23 cellular contexts compared by ENCODE assay signal in the genomic region with DNA sequence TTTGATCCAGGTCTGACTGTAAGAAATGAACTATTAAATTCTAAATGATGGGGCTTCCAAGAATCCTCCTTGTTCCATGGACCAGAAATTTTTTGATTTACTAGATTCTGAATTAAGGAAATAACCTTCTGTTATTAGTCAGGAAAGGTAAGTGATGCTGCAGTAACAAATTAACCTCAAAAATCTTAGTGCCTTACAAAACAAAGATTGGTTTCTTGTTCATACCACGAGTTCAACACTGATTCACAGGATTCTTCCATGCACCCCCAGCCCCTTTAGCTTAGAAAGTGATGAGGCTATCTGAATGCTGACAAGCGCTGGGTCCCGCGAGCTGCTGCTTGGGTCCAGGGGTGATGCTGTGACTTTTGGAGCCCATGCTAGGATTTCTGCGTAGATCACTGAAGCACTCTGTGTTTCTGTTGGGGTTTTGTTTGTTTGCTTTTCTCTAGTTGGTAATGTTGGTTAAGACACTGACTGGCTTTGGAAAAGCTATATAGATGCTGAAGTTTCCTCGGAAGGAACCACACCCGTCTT. TPM values are rescaled to one million over a fixed set of nuclear protein-coding genes. Genes with fewer than 3 reads are reported as not detected.
DNase-seq lines count a peak whose midpoint lies in the region; ATAC-seq, FAIRE-seq and TF ChIP-seq lines count a peak whose summit lies in the region.
"Had no signal": no experiment of that assay in that cellular context is flagged by ENCODE, and none has a peak within 500 bp of the region (broad histone marks: within the 10 kb centered on the region; RNA-seq: fewer than 3 reads in every experiment).

No MANE protein-coding gene starts in this region.

- TF ChIP-seq RAD21 in K562 (CRISPR knock-in tag; conservative IDR thresholded peaks at IDR 0.05 in 1 of 2, IDR thresholded peaks at IDR 0.05 in 1 of 2) = no peak

- BruUV-seq in K562 (replicated peaks; lab: Mats Ljungman, UMichigan) = no TSS peak

- H3K36me3 Mint-ChIP-seq in activated CD4-positive, alpha-beta memory T cell treated with anti-CD3 and anti-CD28 coated beads for 36 hours = no peaks in the 10 kb centered on the region
- no peaks in the 10 kb centered on the region for H3K36me3 Mint-ChIP-seq in activated CD4-positive, alpha-beta memory T cell treated with anti-CD3 and anti-CD28 coated beads, Interleukin-2, amount 10 ng/mL, durations not matched to agents 7 days and 5 days (ENCODE audit: low read depth)
- peaks cover 2% of the 10 kb centered on the region for H3K36me3 Mint-ChIP-seq in osteocyte (ENCODE audit: unreplicated experiment)

- H3K4me1 Mint-ChIP-seq in activated CD4-positive, alpha-beta memory T cell treated with anti-CD3 and anti-CD28 coated beads for 36 hours (ENCODE audit: low read depth) = peaks cover 24% of the 10 kb centered on the region
- peaks cover 16% of the 10 kb centered on the region for H3K4me1 Mint-ChIP-seq in activated CD4-positive, alpha-beta memory T cell treated with anti-CD3 and anti-CD28 coated beads, Interleukin-2, amount 10 ng/mL, durations not matched to agents 7 days and 5 days
- H3K4me1 Mint-ChIP-seq in osteocyte (ENCODE audit: unreplicated experiment) = peaks cover 43% of the 10 kb centered on the region

- H3K27me3 Mint-ChIP-seq in activated CD4-positive, alpha-beta memory T cell treated with anti-CD3 and anti-CD28 coated beads for 36 hours = peaks cover 8% of the 10 kb centered on the region
- H3K27me3 Mint-ChIP-seq in activated CD4-positive, alpha-beta memory T cell treated with anti-CD3 and anti-CD28 coated beads, Interleukin-2, amount 10 ng/mL, durations not matched to agents 7 days and 5 days = peaks cover 22% of the 10 kb centered on the region
- peaks cover 26% of the 10 kb centered on the region for H3K27me3 Mint-ChIP-seq in osteocyte (ENCODE audit: unreplicated experiment)
- H3K27me3 Mint-ChIP-seq: CD4-positive, alpha-beta T cell had no signal

- ATAC-seq in K562 = no peak
- ATAC-seq in GM18868 (IDR thresholded peaks at IDR 0.05; ENCODE audit: unreplicated experiment) = no peak
- ATAC-seq: GM12878 had no signal

- H3K9me1 ChIP-seq in K562 (ENCODE audit: control insufficient read depth, insufficient read depth, low read length) = no peaks in the 10 kb centered on the region

- no peak for FAIRE-seq in K562 (lab: Jason Lieb, UNC)
- FAIRE-seq: GM12878 had no signal

- H3K27me3 ChIP-seq in K562 (ENCODE audit: control insufficient read depth in 2 of 2, insufficient read depth in 2 of 2, low read length in 2 of 2) (0 out of 5 replicates have a peak, but pooled peaks cover 0 to 4% of the 10 kb centered on the region in 2 experiments), subcutaneous abdominal adipose tissue (ENCODE audit: control insufficient read depth in 5 of 5, insufficient read depth in 4 of 5, low read length in 5 of 5) (no peaks in the 10 kb centered on the region)

- no peak overlapping the region for H3K4me3 Mint-ChIP-seq in activated CD4-positive, alpha-beta memory T cell treated with anti-CD3 and anti-CD28 coated beads for 36 hours
- H3K4me3 Mint-ChIP-seq in activated CD4-positive, alpha-beta memory T cell treated with anti-CD3 and anti-CD28 coated beads, Interleukin-2, amount 10 ng/mL, durations not matched to agents 7 days and 5 days = no peak overlapping the region
- no peak overlapping the region for H3K4me3 Mint-ChIP-seq in osteocyte (ENCODE audit: unreplicated experiment)
- H3K4me3 Mint-ChIP-seq: CD4-positive, alpha-beta T cell; H9 had no signal

- H3K27ac ChIP-seq in K562 (ENCODE audit: extremely low read depth, low read depth, low read length) (no peak overlapping the region), subcutaneous abdominal adipose tissue (ENCODE audit: low read depth, low read length) (peak overlapping the region; percentile 93)
- H3K27ac ChIP-seq: 22Rv1, BLaER1, GM23248, HL-60 had no signal

- TF ChIP-seq CTCF in K562 (IDR thresholded peaks at IDR 0.05 in 2 of 3, conservative IDR thresholded peaks at IDR 0.05 in 1 of 3; ENCODE audit: insufficient read depth in 2 of 3, low read depth in 1 of 3, low read length in 3 of 3) = no peak
- TF ChIP-seq CTCF in osteocyte (IDR thresholded peaks at IDR 0.05) = no peak

- H3K27ac Mint-ChIP-seq in activated CD4-positive, alpha-beta memory T cell treated with anti-CD3 and anti-CD28 coated beads for 36 hours = no peak overlapping the region
- no peak overlapping the region for H3K27ac Mint-ChIP-seq in activated CD4-positive, alpha-beta memory T cell treated with anti-CD3 and anti-CD28 coated beads, Interleukin-2, amount 10 ng/mL, durations not matched to agents 7 days and 5 days
- no peak overlapping the region for H3K27ac Mint-ChIP-seq in osteocyte (ENCODE audit: unreplicated experiment)
- H3K27ac Mint-ChIP-seq: CD4-positive, alpha-beta T cell; H9 had no signal

- in situ Hi-C loops in K562 (cut with MboI) = loop anchor here (5.0 kb wide), 1 partner anchor 149 kb away; no protein-coding TSS in a partner anchor

- H3K9me3 ChIP-seq in K562 (replicated peaks; ENCODE audit: control insufficient read depth, insufficient read depth, low read depth, low read length) (no peaks in the 10 kb centered on the region; the same call in 1 of the 2 replicates), subcutaneous abdominal adipose tissue (ENCODE audit: control insufficient read depth in 5 of 5, low read length in 5 of 5) (peaks cover 0 to 2% (median 0%) of the 10 kb centered on the region in 5 donors)

- H3K79me2 ChIP-seq in K562 (ENCODE audit: control insufficient read depth, insufficient read depth, low read length) = no peaks in the 10 kb centered on the region

- intact Hi-C loops in activated CD4-positive, alpha-beta memory T cell treated with anti-CD3 and anti-CD28 coated beads for 36 hours (cut with micrococcal nuclease) = loop anchor here (5.0 kb wide), 1 partner anchor 189 kb away; the partner anchor contains the start of gene GALNT12
- intact Hi-C loops in K562 (cut with micrococcal nuclease) = no loop called here

- H3K9ac ChIP-seq in K562 (ENCODE audit: insufficient read depth in 1 of 2, low read depth in 2 of 2, low read length in 2 of 2) (no peak overlapping the region), subcutaneous abdominal adipose tissue (ENCODE audit: low read length in 5 of 5) (peak overlapping the region in 1 of 5 donors; percentile 10)
- H3K9ac ChIP-seq: BLaER1, GM23248 had no signal

- POLR2A ChIA-PET in activated CD4-positive, alpha-beta memory T cell treated with anti-CD3 and anti-CD28 coated beads for 36 hours (lab: Charles Lee) = no interaction called here
- POLR2A ChIA-PET in activated CD4-positive, alpha-beta memory T cell treated with anti-CD3 and anti-CD28 coated beads, Interleukin-2, amount 10 ng/mL, durations not matched to agents 7 days and 5 days (lab: Charles Lee) = no interaction called here
- POLR2A ChIA-PET in K562 (lab: Yijun Ruan, JAX) = interaction anchor here (0.6 to 1.3 kb wide), 3 partner anchors 11 to 1257 kb away, joined by 3 to 4 read pairs (median 3); no protein-coding TSS in a partner anchor

- H3K9me3 Mint-ChIP-seq in activated CD4-positive, alpha-beta memory T cell treated with anti-CD3 and anti-CD28 coated beads for 36 hours = peaks cover 4% of the 10 kb centered on the region
- H3K9me3 Mint-ChIP-seq in activated CD4-positive, alpha-beta memory T cell treated with anti-CD3 and anti-CD28 coated beads, Interleukin-2, amount 10 ng/mL, durations not matched to agents 7 days and 5 days = no peaks in the 10 kb centered on the region
- H3K9me3 Mint-ChIP-seq in osteocyte (ENCODE audit: unreplicated experiment) = no peaks in the 10 kb centered on the region
- H3K9me3 Mint-ChIP-seq: CD4-positive, alpha-beta T cell had no signal

- H4K20me1 ChIP-seq in K562 (replicated peaks; ENCODE audit: control insufficient read depth, insufficient read depth, low read length) = no peaks in the 10 kb centered on the region

- CTCF ChIA-PET in activated CD4-positive, alpha-beta memory T cell treated with anti-CD3 and anti-CD28 coated beads for 36 hours (lab: Charles Lee) = interaction anchor here (1.1 to 8.8 kb wide), 5 partner anchors 17 to 148 kb away, joined by 4 to 163 read pairs (median 65); no protein-coding TSS in a partner anchor
- CTCF ChIA-PET in activated CD4-positive, alpha-beta memory T cell treated with anti-CD3 and anti-CD28 coated beads, Interleukin-2, amount 10 ng/mL, durations not matched to agents 7 days and 5 days (lab: Charles Lee) = interaction anchor here (1.4 to 9.2 kb wide), 4 partner anchors 10 to 154 kb away, joined by 3 to 208 read pairs (median 52); no protein-coding TSS in a partner anchor
- CTCF ChIA-PET in K562 (lab: Yijun Ruan, JAX; ENCODE audit: low intra/inter-chr PET ratio) = interaction anchor here (0.6 kb wide), 1 partner anchor 21 kb away, joined by 3 read pairs; no protein-coding TSS in a partner anchor

- H3K4me2 ChIP-seq in K562 (ENCODE audit: insufficient read depth, low read length) = no peak overlapping the region
- H3K4me2 ChIP-seq: BLaER1 had no signal

- H3K4me3 ChIP-seq in K562 (no peak overlapping the region), subcutaneous abdominal adipose tissue (ENCODE audit: low read depth in 1 of 5, low read length in 5 of 5) (no peak overlapping the region)
- H3K4me3 ChIP-seq: BLaER1, GM12878, GM23248 had no signal

- TF ChIP-seq EP300 in K562 (IDR thresholded peaks at IDR 0.05; ENCODE audit: low read length) = no peak

- 56% methylated on average over 7 of the region's 7 CpGs for WGBS in K562 (ENCODE audit: insufficient coverage, low coverage, missing lambda C conversion rate)

- H3K4me1 ChIP-seq in K562 (replicated peaks in 1 of 2; ENCODE audit: control insufficient read depth in 2 of 2, insufficient read depth in 2 of 2, low read length in 2 of 2) (peaks cover 13 to 15% of the 10 kb centered on the region in 2 experiments), subcutaneous abdominal adipose tissue (ENCODE audit: control insufficient read depth in 5 of 5, insufficient read depth in 5 of 5, low read length in 5 of 5) (peaks cover 18 to 72% (median 67%) of the 10 kb centered on the region in 5 donors)

- DNase-seq in activated CD4-positive, alpha-beta memory T cell treated with anti-CD3 and anti-CD28 coated beads for 36 hours = peak; percentile 7
- no peak for DNase-seq in activated CD4-positive, alpha-beta memory T cell treated with anti-CD3 and anti-CD28 coated beads, Interleukin-2, amount 10 ng/mL, durations not matched to agents 7 days and 5 days
- DNase-seq in K562 (ENCODE audit: extremely low read depth in 1 of 4, low spot score in 3 of 4) (no peak), osteocyte (ENCODE audit: extremely low spot score, unreplicated experiment) (peak; percentile 38), SKM-1 treated with dmso at 0.1 percent for 144 hours (lab: John Stamatoyannopoulos, UW; ENCODE audit: unreplicated experiment) (no peak)
- no peak for DNase-seq in effector CD8-positive, alpha-beta T cell (lab: John Stamatoyannopoulos, UW)
- DNase-seq: ACHN; CD4-positive, alpha-beta T cell; DMS 273 treated with DMSO at 0.1 percent for 48 hours; KG1; NCI-H146; NCI-H2029; NCI-H226; NCI-H510A treated with DMSO at 0.1 percent for 48 hours; NCI-H748 treated with DMSO at 0.1 percent for 48 hours had no signal

- TF ChIP-seq POLR2A in K562 (conservative IDR thresholded peaks at IDR 0.05) = no peak

- H2AFZ ChIP-seq in K562 (ENCODE audit: low read depth, low read length) = no peak overlapping the region
- H2AFZ ChIP-seq: GM23248 had no signal

- H3K36me3 ChIP-seq in K562 (ENCODE audit: control insufficient read depth, insufficient read depth, low read length) (no peaks in the 10 kb centered on the region), subcutaneous abdominal adipose tissue (ENCODE audit: control insufficient read depth in 5 of 5, insufficient read depth in 5 of 5, low read length in 5 of 5) (peaks cover 0 to 40% (median 32%) of the 10 kb centered on the region in 5 donors)
- H3K36me3 ChIP-seq: BLaER1 had no signal

RNA-seq across cellular contexts. Expression of gene COL15A1, which starts 52.3 kb away (rescaled TPM):
- under 1 TPM; 0.12 to 0.14 TPM for total RNA-seq in activated CD4-positive, alpha-beta memory T cell treated with anti-CD3 and anti-CD28 coated beads for 36 hours
- under 1 TPM; 0.30 to 0.33 TPM for total RNA-seq in activated CD4-positive, alpha-beta memory T cell treated with anti-CD3 and anti-CD28 coated beads, Interleukin-2, amount 10 ng/mL, durations not matched to agents 7 days and 5 days
- 5.0 and 10.1 TPM in 2 replicates for total RNA-seq in K562 (2011; cell fraction: chromatin; rRNA removed; ENCODE audit: low replicate concordance)
- total RNA-seq in K562 (2011; cell fraction: nucleolus; rRNA removed) = 5.9 and 9.3 TPM in 2 replicates
- 6.6 and 7.6 TPM in 2 replicates for total RNA-seq in K562 (2011; cell fraction: nucleoplasm; rRNA removed)
- 3.5 and 3.9 TPM in 2 replicates for total RNA-seq in K562 (2014; rRNA removed)
- 2.0 and 2.3 TPM in 2 replicates for total RNA-seq in K562 (2014; rRNA removed; fragmentation: Illumina TruSeq; extraction: Trizol)
- total RNA-seq in K562 (2015; rRNA removed; fragmentation: Illumina TruSeq; extraction: Trizol) = 3.0 and 3.2 TPM in 2 replicates
- 4.9 and 5.1 TPM in 2 replicates for total RNA-seq in K562 (2021)
- polyA plus RNA-seq in K562 (2011; rRNA removed) = 0.72 and 1.7 TPM in 2 replicates
- polyA plus RNA-seq in K562 (2011; cell fraction: cytosol; rRNA removed) = 0.96 and 2.9 TPM in 2 replicates
- polyA plus RNA-seq in K562 (2011; cell fraction: nucleus; rRNA removed) = 1.2 and 2.8 TPM in 2 replicates
- polyA plus RNA-seq in K562 (2012) = 5.8 and 27.6 TPM in 2 replicates
- 3.2 TPM in 2 replicates for polyA plus RNA-seq in K562 (2014; fragmentation: Illumina TruSeq; extraction: Trizol)
- polyA plus RNA-seq in K562 (2014; fragmentation: Nextera tagmentation; extraction: Ambion mirVana) = under 1 TPM; 0.46 to 0.68 TPM
- polyA plus RNA-seq in K562 (2014; rRNA removed) = 2.6 TPM in 2 replicates
- polyA minus RNA-seq in K562 (2011; rRNA and poly(A)+ RNA removed) = 0.87 and 2.1 TPM in 2 replicates
- 2.7 and 5.7 TPM in 2 replicates for polyA minus RNA-seq in K562 (2011; cell fraction: cytosol; rRNA and poly(A)+ RNA removed)
- 1.1 and 1.5 TPM in 2 replicates for polyA minus RNA-seq in K562 (2011; cell fraction: nucleus; rRNA and poly(A)+ RNA removed)
- total RNA-seq in osteocyte = 0.34 and 0.81 TPM in 2 replicates
- total RNA-seq: CD4-positive, alpha-beta T cell; H9 had no signal

Comparison
In these comparisons a context has a peak if more than half of its experiments do, and no peak if none do; other contexts are left out.
1. DNase-seq: peak in activated CD4-positive, alpha-beta memory T cell treated with anti-CD3 and anti-CD28 coated beads for 36 hours (single experiment) and osteocyte (single experiment); none in activated CD4-positive, alpha-beta memory T cell treated with anti-CD3 and anti-CD28 coated beads, Interleukin-2, amount 10 ng/mL, durations not matched to agents 7 days and 5 days (single experiment), K562 (0 of 4), SKM-1 treated with dmso at 0.1 percent for 144 hours (single experiment) and effector CD8-positive, alpha-beta T cell (single experiment).